In genomic region chr13:64075543-64076271, GRCh38 we compare ENCODE assay signal across 1 cellular context.
TF ChIP-seq lines count a peak whose summit lies in the region.

No MANE protein-coding gene starts in this region.

TF ChIP-seq in HepG2, 621 proteins besides CTCF, POLR2A, EP300 and RAD21 (continued from another document):
- TF ChIP-seq PAXIP1 (CRISPR knock-in tag; conservative IDR thresholded peaks at IDR 0.05) = peak; percentile 5; the same call in 1 of the 2 replicates
- TF ChIP-seq ZNF546 (CRISPR knock-in tag; conservative IDR thresholded peaks at IDR 0.05) = no peak
- TF ChIP-seq PTBP1 (IDR thresholded peaks at IDR 0.05; ENCODE audit: low read depth, low read length, poor library complexity, severe bottlenecking) = no peak
- TF ChIP-seq ZNF484 (CRISPR knock-in tag; IDR thresholded peaks at IDR 0.05; ENCODE audit: borderline replicate concordance, low read depth) = no peak
- TF ChIP-seq, protein P1, sequence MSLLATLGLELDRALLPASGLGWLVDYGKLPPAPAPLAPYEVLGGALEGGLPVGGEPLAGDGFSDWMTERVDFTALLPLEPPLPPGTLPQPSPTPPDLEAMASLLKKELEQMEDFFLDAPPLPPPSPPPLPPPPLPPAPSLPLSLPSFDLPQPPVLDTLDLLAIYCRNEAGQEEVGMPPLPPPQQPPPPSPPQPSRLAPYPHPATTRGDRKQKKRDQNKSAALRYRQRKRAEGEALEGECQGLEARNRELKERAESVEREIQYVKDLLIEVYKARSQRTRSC (CRISPR knock-in tag; IDR thresholded peaks at IDR 0.05; ENCODE audit: low read depth) = no peak
- peak; percentile 83 for TF ChIP-seq ZNF205 (CRISPR knock-in tag; IDR thresholded peaks at IDR 0.05)
- no peak for TF ChIP-seq ZKSCAN5 (CRISPR knock-in tag; IDR thresholded peaks at IDR 0.05)
- TF ChIP-seq IRF2 (CRISPR knock-in tag; IDR thresholded peaks at IDR 0.05) = peak; percentile 37; the same call in 1 of the 2 replicates
- peak; percentile 57; the same call in 1 of the 2 replicates for TF ChIP-seq ZSCAN25 (CRISPR knock-in tag; IDR thresholded peaks at IDR 0.05)
- TF ChIP-seq, protein P2, sequence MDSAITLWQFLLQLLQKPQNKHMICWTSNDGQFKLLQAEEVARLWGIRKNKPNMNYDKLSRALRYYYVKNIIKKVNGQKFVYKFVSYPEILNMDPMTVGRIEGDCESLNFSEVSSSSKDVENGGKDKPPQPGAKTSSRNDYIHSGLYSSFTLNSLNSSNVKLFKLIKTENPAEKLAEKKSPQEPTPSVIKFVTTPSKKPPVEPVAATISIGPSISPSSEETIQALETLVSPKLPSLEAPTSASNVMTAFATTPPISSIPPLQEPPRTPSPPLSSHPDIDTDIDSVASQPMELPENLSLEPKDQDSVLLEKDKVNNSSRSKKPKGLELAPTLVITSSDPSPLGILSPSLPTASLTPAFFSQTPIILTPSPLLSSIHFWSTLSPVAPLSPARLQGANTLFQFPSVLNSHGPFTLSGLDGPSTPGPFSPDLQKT (CRISPR knock-in tag; IDR thresholded peaks at IDR 0.05; ENCODE audit: borderline replicate concordance) = no peak
- peak; percentile 24; the same call in 1 of the 2 replicates for TF ChIP-seq RELA (CRISPR knock-in tag; IDR thresholded peaks at IDR 0.05)
- TF ChIP-seq, protein P3, sequence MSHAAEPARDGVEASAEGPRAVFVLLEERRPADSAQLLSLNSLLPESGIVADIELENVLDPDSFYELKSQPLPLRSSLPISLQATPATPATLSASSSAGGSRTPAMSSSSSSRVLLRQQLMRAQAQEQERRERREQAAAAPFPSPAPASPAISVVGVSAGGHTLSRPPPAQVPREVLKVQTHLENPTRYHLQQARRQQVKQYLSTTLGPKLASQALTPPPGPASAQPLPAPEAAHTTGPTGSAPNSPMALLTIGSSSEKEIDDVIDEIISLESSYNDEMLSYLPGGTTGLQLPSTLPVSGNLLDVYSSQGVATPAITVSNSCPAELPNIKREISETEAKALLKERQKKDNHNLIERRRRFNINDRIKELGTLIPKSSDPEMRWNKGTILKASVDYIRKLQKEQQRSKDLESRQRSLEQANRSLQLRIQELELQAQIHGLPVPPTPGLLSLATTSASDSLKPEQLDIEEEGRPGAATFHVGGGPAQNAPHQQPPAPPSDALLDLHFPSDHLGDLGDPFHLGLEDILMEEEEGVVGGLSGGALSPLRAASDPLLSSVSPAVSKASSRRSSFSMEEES (CRISPR knock-in tag; IDR thresholded peaks at IDR 0.05) = peak; percentile 21; the same call in 1 of the 2 replicates
